34 cellular contexts compared by ENCODE assay signal in genomic region chr6:39566381-39566934, GRCh38.
"Had no signal": no experiment of that assay in that cellular context is flagged by ENCODE, and none has a peak within 500 bp of the region (broad histone marks: within the 10 kb centered on the region; RNA-seq: fewer than 3 reads in every experiment).

No MANE protein-coding gene starts in this region.

- H3K9me3 Mint-ChIP-seq: activated CD4-positive, alpha-beta memory T cell treated with anti-CD3 and anti-CD28 coated beads for 36 hours; activated naive CD4-positive, alpha-beta T cell treated with anti-CD3 and anti-CD28 coated beads, Interleukin-2, amount 50 U/mL, for 24 hours; effector memory CD8-positive, alpha-beta T cell; nephron progenitor cell; stimulated activated memory B cell treated with anti-CD40 and anti-IgM and Interleukin-4, amounts not matched to agents 10 μg/mL and 1 μg/mL and 100 μg/mL, for 72 hours; stimulated activated naive CD8-positive, alpha-beta T cell treated with anti-CD3 and anti-CD28 coated beads, Interleukin-15, amount 100 ng/mL, for 72 hours had no signal

- H3K27me3 Mint-ChIP-seq: activated CD4-positive, alpha-beta memory T cell treated with anti-CD3 and anti-CD28 coated beads for 36 hours; progenitor cell of endocrine pancreas; stimulated activated memory B cell treated with anti-CD40 and anti-IgM and Interleukin-4, amounts not matched to agents 10 μg/mL and 1 μg/mL and 100 μg/mL, for 72 hours; T-helper 17 cell had no signal

- H3K4me3 ChIP-seq: adrenal gland, body of pancreas, colonic mucosa, gastrocnemius medialis, left ventricle myocardium inferior, lung, mucosa of descending colon, ovary, sigmoid colon, upper lobe of left lung, vagina had no signal

- H3K27me3 ChIP-seq: adrenal gland, body of pancreas, colonic mucosa, gastrocnemius medialis, neutrophil, ovary, sigmoid colon, upper lobe of left lung, vagina had no signal

- H3K27ac ChIP-seq: adrenal gland, body of pancreas, colonic mucosa, gastrocnemius medialis, left ventricle myocardium inferior, neutrophil, ovary, upper lobe of left lung, vagina, WERI-Rb-1 had no signal

- H3K4me1 ChIP-seq: adrenal gland, colonic mucosa, gastrocnemius medialis, left ventricle myocardium inferior had no signal

- H3K27ac Mint-ChIP-seq: activated CD4-positive, alpha-beta memory T cell treated with anti-CD3 and anti-CD28 coated beads for 36 hours; activated naive CD4-positive, alpha-beta T cell treated with anti-CD3 and anti-CD28 coated beads, Interleukin-2, amount 50 U/mL, for 24 hours; effector memory CD8-positive, alpha-beta T cell; nephron progenitor cell; progenitor cell of endocrine pancreas; stimulated activated memory B cell treated with anti-CD40 and anti-IgM and Interleukin-4, amounts not matched to agents 10 μg/mL and 1 μg/mL and 100 μg/mL, for 72 hours; stimulated activated naive CD8-positive, alpha-beta T cell treated with anti-CD3 and anti-CD28 coated beads, Interleukin-15, amount 100 ng/mL, for 72 hours; T-helper 17 cell had no signal

- H3K4me3 Mint-ChIP-seq: activated CD4-positive, alpha-beta memory T cell treated with anti-CD3 and anti-CD28 coated beads for 36 hours; activated naive CD4-positive, alpha-beta T cell treated with anti-CD3 and anti-CD28 coated beads, Interleukin-2, amount 50 U/mL, for 24 hours; effector memory CD8-positive, alpha-beta T cell; nephron progenitor cell; stimulated activated memory B cell treated with anti-CD40 and anti-IgM and Interleukin-4, amounts not matched to agents 10 μg/mL and 1 μg/mL and 100 μg/mL, for 72 hours; stimulated activated naive CD8-positive, alpha-beta T cell treated with anti-CD3 and anti-CD28 coated beads, Interleukin-15, amount 100 ng/mL, for 72 hours; T-helper 17 cell had no signal

- ATAC-seq: activated CD4-positive, CD25-positive, alpha-beta regulatory T cell treated with anti-CD3 and anti-CD28 coated beads, Interleukin-2, amount 50 U/mL, for 24 hours; body of pancreas; effector memory CD8-positive, alpha-beta T cell; gastrocnemius medialis; mucosa of descending colon; stimulated activated memory B cell treated with anti-CD40 and anti-IgM and Interleukin-4, amounts not matched to agents 10 μg/mL and 1 μg/mL and 100 μg/mL, for 72 hours; stimulated activated naive CD8-positive, alpha-beta T cell treated with anti-CD3 and anti-CD28 coated beads, Interleukin-15, amount 100 ng/mL, for 72 hours; T-helper 17 cell had no signal

- H3K9me3 ChIP-seq: adrenal gland, body of pancreas, colonic mucosa, gastrocnemius medialis, left ventricle myocardium inferior, mucosa of descending colon, neutrophil, ovary, sigmoid colon, upper lobe of left lung, vagina had no signal

- DNase-seq: activated CD4-positive, alpha-beta memory T cell treated with anti-CD3 and anti-CD28 coated beads for 36 hours; activated CD4-positive, alpha-beta T cell treated with anti-CD3 and anti-CD28 coated beads for 48 hours; activated CD8-positive, alpha-beta memory T cell treated with anti-CD3 and anti-CD28 coated beads, Interleukin-2, amount 50 U/mL, for 4 hours; activated T-cell treated with anti-CD3 and anti-CD28 coated beads, Interleukin-2, amount 50 U/mL, for 1 hour; adrenal gland; aorta; body of pancreas; colonic mucosa; effector memory CD8-positive, alpha-beta T cell; gastrocnemius medialis; glutamatergic neuron; islet precursor cell; left ventricle myocardium inferior; mucosa of descending colon; nephron progenitor cell; ovary; sigmoid colon; small intestine; stimulated activated CD4-positive, alpha-beta T cell treated with anti-CD3 and anti-CD28 coated beads, Interleukin-1b, Interleukin-23, amount 100 ng/mL, for 48 hours; stimulated activated CD4-positive, alpha-beta T cell treated with anti-CD3 and anti-CD28 coated beads, Interleukin-4, amount 100 ng/mL, for 4 hours; stimulated activated CD8-positive, alpha-beta memory T cell treated with anti-CD3 and anti-CD28 coated beads, Interleukin-4, amount 100 ng/mL, for 48 hours; stimulated activated naive CD8-positive, alpha-beta T cell treated with anti-CD3 and anti-CD28 coated beads, Interleukin-15, amount 100 ng/mL, for 72 hours; substantia nigra; T-helper 17 cell; T1000; upper lobe of left lung; WERI-Rb-1 had no signal

- H3K36me3 Mint-ChIP-seq: activated CD4-positive, alpha-beta memory T cell treated with anti-CD3 and anti-CD28 coated beads for 36 hours; activated naive CD4-positive, alpha-beta T cell treated with anti-CD3 and anti-CD28 coated beads, Interleukin-2, amount 50 U/mL, for 24 hours; stimulated activated memory B cell treated with anti-CD40 and anti-IgM and Interleukin-4, amounts not matched to agents 10 μg/mL and 1 μg/mL and 100 μg/mL, for 72 hours had no signal

- H3K4me1 Mint-ChIP-seq: activated naive CD4-positive, alpha-beta T cell treated with anti-CD3 and anti-CD28 coated beads, Interleukin-2, amount 50 U/mL, for 24 hours; nephron progenitor cell; stimulated activated memory B cell treated with anti-CD40 and anti-IgM and Interleukin-4, amounts not matched to agents 10 μg/mL and 1 μg/mL and 100 μg/mL, for 72 hours; stimulated activated naive CD8-positive, alpha-beta T cell treated with anti-CD3 and anti-CD28 coated beads, Interleukin-15, amount 100 ng/mL, for 72 hours; T-helper 17 cell had no signal

- H3K36me3 ChIP-seq: adrenal gland, colonic mucosa, gastrocnemius medialis, left ventricle myocardium inferior, neutrophil, ovary, sigmoid colon, upper lobe of left lung, vagina, WERI-Rb-1 had no signal
